ENCODE assay signal across 8 cellular contexts in the genomic region with DNA sequence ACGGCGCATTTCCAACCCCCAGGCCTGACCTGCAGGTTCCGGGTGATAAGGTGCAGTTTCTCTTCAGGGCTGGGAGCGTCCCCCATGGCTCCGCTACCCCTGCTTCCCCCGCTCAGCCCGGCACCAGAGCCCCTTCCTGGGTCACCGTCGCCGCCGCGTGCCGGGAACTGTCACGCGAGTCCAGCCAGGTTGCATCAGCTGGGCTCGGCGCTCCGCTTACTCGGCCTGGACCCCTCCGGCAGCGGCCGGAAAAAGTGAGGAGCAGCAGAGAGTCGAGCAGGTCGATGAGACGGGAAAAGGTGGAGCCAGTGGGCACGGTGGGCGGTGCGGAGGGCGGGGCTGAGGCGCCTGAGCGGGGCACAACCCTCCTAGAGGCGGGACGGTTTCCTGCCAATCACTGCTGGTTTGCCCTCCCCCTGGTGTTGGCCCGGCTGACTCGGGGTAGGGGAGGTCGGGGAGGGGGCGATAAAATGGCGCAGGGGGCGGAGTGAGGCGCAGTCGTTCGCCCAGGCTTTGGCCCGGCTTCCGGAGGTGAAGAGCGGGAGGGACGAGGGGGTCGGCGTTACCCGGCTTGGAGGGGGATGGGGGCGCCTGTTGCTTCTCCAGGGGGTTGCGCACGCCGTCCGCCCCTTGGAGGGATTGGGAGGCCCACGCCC. TPM values are rescaled to one million over a fixed set of nuclear protein-coding genes. Genes with fewer than 3 reads are reported as not detected.
DNase-seq lines count a peak whose midpoint lies in the region; ATAC-seq and TF ChIP-seq lines count a peak whose summit lies in the region.

Gene S100PBP (plus strand): TSS at position 495 of the 656 bp plus-strand sequence. CDS start 8,447 bp downstream, outside the sequence.
Gene YARS1 (minus strand): TSS at position 200 of the 656 bp plus-strand sequence. CDS start 114 bp downstream, at position 86.

- TF ChIP-seq CTCF in VCaP (conservative IDR thresholded peaks at IDR 0.05) (no peak), breast epithelium (IDR thresholded peaks at IDR 0.05) (peak; percentile 8 to 38 (median 29))

- ATAC-seq in GM18870 (IDR thresholded peaks at IDR 0.05; ENCODE audit: unreplicated experiment) (peak; percentile 75), HG03135 (IDR thresholded peaks at IDR 0.05; ENCODE audit: unreplicated experiment) (peak; percentile 88)

- peak within 1 kb of the TSS; percentile 79 for H3K27ac ChIP-seq in ACC112 (ENCODE audit: low read depth, low read length)
- peak within 1 kb of the TSS; percentile 97 for H3K27ac ChIP-seq in VCaP
- peak within 1 kb of the TSS; percentile 97 to 98 for H3K27ac ChIP-seq in breast epithelium
- peak within 1 kb of the TSS; percentile 85 to 99 (median 95) for H3K27ac ChIP-seq in skin epidermis

- TF ChIP-seq POLR2A in breast epithelium (IDR thresholded peaks at IDR 0.05): peak; percentile 57

- intact Hi-C loops in breast epithelium (cut with DNase I; ENCODE audit: low total_unique reads): no loop called here

- H3K4me1 ChIP-seq in ACC112 (ENCODE audit: control insufficient read depth, insufficient read depth, low read length, unreplicated experiment) (peaks cover 26% of the 10 kb centered on the region), breast epithelium (peaks cover 0 to 12% of the 10 kb centered on the region in 2 donors)

- DNase-seq in NCI-H2196 treated with DMSO at 0.1 percent for 48 hours (lab: John Stamatoyannopoulos, UW; ENCODE audit: unreplicated experiment): peak; percentile 96
- peak; percentile 99 to 100 for DNase-seq in breast epithelium (ENCODE audit: low spot score in 2 of 2)

- no peaks in the 10 kb centered on the region for H3K9me3 ChIP-seq in breast epithelium
- H3K9me3 ChIP-seq in iPS-18c (ENCODE audit: control insufficient read depth, insufficient read depth, low read length): no peaks in the 10 kb centered on the region

- H3K4me3 ChIP-seq in ACC112 (ENCODE audit: low read depth, low read length) (peak within 1 kb of the TSS; percentile 91), breast epithelium (peak within 1 kb of the TSS; percentile 82 to 98 (median 85)), iPS-18c (ENCODE audit: insufficient read depth, low read depth, low read length) (peak within 1 kb of the TSS; percentile 83), skin epidermis (peak within 1 kb of the TSS; percentile 83 to 99 (median 88))

- H3K36me3 ChIP-seq in ACC112 (ENCODE audit: insufficient read depth, low read length) (0 out of 2 replicates have a peak, but pooled peaks cover 4% of the 10 kb centered on the region), breast epithelium (no peaks in the 10 kb centered on the region)

- no peaks in the 10 kb centered on the region for H3K27me3 ChIP-seq in ACC112 (ENCODE audit: insufficient read depth, low read length)
- H3K27me3 ChIP-seq in breast epithelium: no peaks in the 10 kb centered on the region

- peak within 1 kb of the TSS; percentile 90 for H2AFZ ChIP-seq in ACC112 (ENCODE audit: low read length, unreplicated experiment)

- H3K79me2 ChIP-seq in ACC112 (ENCODE audit: control insufficient read depth, insufficient read depth, low read length, unreplicated experiment): peaks cover 80% of the 10 kb centered on the region

RNA-seq across cellular contexts. Expression of gene S100PBP, which starts in this region (rescaled TPM):
- 10 to 100 TPM; 25.0 to 49.0 (median 29.5) TPM for total RNA-seq in breast epithelium

RNA-seq across cellular contexts. Expression of gene YARS1, which starts in this region (rescaled TPM):
- total RNA-seq in breast epithelium: 10 to 100 TPM; 53.8 to 67.5 (median 67.2) TPM

Comparison
In these comparisons a context has a peak if more than half of its experiments do, and no peak if none do; other contexts are left out.
1. Peak in every context shown above with its lines: DNase-seq, ATAC-seq, H3K4me3 ChIP-seq and H3K27ac ChIP-seq.